In the genomic region with DNA sequence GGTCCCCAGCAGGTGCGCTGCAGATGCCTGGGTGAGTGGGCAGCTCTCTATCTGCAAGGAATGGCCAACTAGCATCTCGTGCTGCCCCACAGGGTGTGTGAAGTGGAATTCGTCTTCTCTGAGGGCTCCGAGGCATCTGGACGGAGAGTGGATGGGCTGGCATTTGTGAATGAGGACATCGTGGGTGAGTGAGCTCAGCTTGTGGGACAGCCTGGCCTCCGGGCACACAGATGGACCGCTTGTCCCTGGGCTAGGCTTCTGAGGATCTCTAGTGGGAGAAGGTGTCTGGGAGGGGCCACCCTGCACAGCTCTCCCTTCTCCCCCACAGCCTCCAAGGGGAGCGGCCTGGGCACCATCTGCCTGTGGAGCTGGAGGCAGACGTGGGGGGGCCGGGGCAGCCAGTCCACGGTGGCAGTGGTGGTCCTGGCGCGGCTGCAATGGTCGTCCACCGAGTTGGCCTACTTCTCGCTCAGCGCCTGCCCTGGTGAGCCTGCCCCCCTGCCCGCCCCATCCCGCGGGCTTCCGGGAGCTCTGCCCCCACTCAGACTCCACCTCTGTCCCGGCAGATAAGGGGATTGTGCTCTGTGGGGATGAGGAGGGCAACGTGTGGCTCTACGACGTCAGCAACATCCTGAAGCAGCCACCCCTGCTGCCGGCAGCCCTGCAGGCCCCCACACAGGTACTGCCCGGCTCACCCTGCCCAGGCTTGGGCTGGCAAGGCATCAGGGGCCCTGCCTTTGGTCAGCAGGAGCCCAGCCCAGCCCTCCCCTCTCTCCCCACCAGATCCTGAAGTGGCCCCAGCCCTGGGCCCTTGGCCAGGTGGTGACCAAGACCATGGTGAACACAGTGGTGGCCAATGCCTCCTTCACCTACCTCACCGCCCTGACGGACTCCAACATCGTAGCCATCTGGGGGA, we compare ENCODE assay signal across 16 cellular contexts. TPM values are rescaled to one million over a fixed set of nuclear protein-coding genes. Genes with fewer than 3 reads are reported as not detected.
DNase-seq lines count a peak whose midpoint lies in the region; ATAC-seq, FAIRE-seq and TF ChIP-seq lines count a peak whose summit lies in the region.
"Had no signal": no experiment of that assay in that cellular context is flagged by ENCODE, and none has a peak within 500 bp of the region (broad histone marks: within the 10 kb centered on the region; RNA-seq: fewer than 3 reads in every experiment).

No MANE protein-coding gene starts in this region.

- in situ Hi-C loops in GM12878 (cut with MboI) = no loop called here

- BruUV-seq in GM12878 (replicated peaks; lab: Mats Ljungman, UMichigan) = no TSS peak

- H3K4me2 ChIP-seq in GM12878 (ENCODE audit: control insufficient read depth, insufficient read depth) = no peak overlapping the region
- H3K4me2 ChIP-seq: PC-9 had no signal

- H4K20me1 ChIP-seq in GM12878 (ENCODE audit: control insufficient read depth, insufficient read depth) = no peaks in the 10 kb centered on the region

- no peak overlapping the region for H3K9ac ChIP-seq in GM12878 (ENCODE audit: control insufficient read depth, insufficient read depth, low read length)

- no peak for TF ChIP-seq CTCF in heart left ventricle (IDR thresholded peaks at IDR 0.05)
- TF ChIP-seq CTCF in GM12878 (IDR thresholded peaks at IDR 0.05 in 2 of 3, conservative IDR thresholded peaks at IDR 0.05 in 1 of 3; ENCODE audit: control insufficient read depth in 2 of 3, extremely low read depth in 1 of 3, insufficient read depth in 1 of 3, low read depth in 3 of 3, low read length in 3 of 3) = no peak
- no peak for TF ChIP-seq CTCF in prostate gland (IDR thresholded peaks at IDR 0.05)

- DNase-seq in heart left ventricle (peak; percentile 6 to 47 (median 21)), Right ventricle myocardium inferior (ENCODE audit: missing footprints) (no peak), GM12878 (ENCODE audit: low read depth, low spot score) (no peak), myocyte (ENCODE audit: low read depth) (peak; percentile 74), aorta (peak; percentile 38 to 73), prostate gland (ENCODE audit: low spot score) (no peak), ureter (ENCODE audit: low spot score) (no peak), NCI-H2196 treated with DMSO at 0.1 percent for 48 hours (lab: John Stamatoyannopoulos, UW; ENCODE audit: unreplicated experiment) (no peak)
- DNase-seq: amniotic stem cell, HFFc6, islet precursor cell, NCI-H446, PC-9, T-cell had no signal

- CTCF ChIA-PET in GM12878 (lab: Yijun Ruan, JAX) = interaction anchor here (0.7 to 1.5 kb wide), 2 partner anchors 57 to 413 kb away, joined by 3 read pairs; no protein-coding TSS in a partner anchor

- no peak overlapping the region for H3K4me3 ChIP-seq in heart left ventricle
- H3K4me3 ChIP-seq in GM12878 = no peak overlapping the region
- H3K4me3 ChIP-seq in aorta (ENCODE audit: low read length in 2 of 2) = no peak overlapping the region
- H3K4me3 ChIP-seq in prostate gland = no peak overlapping the region
- H3K4me3 ChIP-seq: PC-9 had no signal

- H2AFZ ChIP-seq in GM12878 (ENCODE audit: control insufficient read depth, low read depth, low read length) = no peak overlapping the region
- H2AFZ ChIP-seq: PC-9 had no signal

- peak in 2 of 4 donors; percentile 3 to 6 for ATAC-seq in heart left ventricle
- no peak for ATAC-seq in Right ventricle myocardium inferior
- ATAC-seq in GM12878 = no peak
- no peak for ATAC-seq in aorta (ENCODE audit: low FRiP score)
- ATAC-seq: T-cell had no signal

- H3K9me3 ChIP-seq in heart left ventricle = no peaks in the 10 kb centered on the region
- no peaks in the 10 kb centered on the region for H3K9me3 ChIP-seq in GM12878 (replicated peaks; ENCODE audit: control insufficient read depth, insufficient read depth, low read length)
- no peaks in the 10 kb centered on the region for H3K9me3 ChIP-seq in aorta (ENCODE audit: control insufficient read depth, low read length)
- no peaks in the 10 kb centered on the region for H3K9me3 ChIP-seq in prostate gland

- intact Hi-C loops in heart left ventricle (cut with DNase I) (no loop called here), Right ventricle myocardium inferior (cut with DNase I) (no loop called here), GM12878 (cut with micrococcal nuclease; ENCODE audit: unreplicated experiment) (no loop called here), aorta (cut with DNase I) (no loop called here), prostate gland (cut with DNase I) (no loop called here)

- TF ChIP-seq POLR2A in heart left ventricle (IDR thresholded peaks at IDR 0.05) (no peak), GM12878 (IDR thresholded peaks at IDR 0.05; ENCODE audit: low read depth, low read length) (peak; percentile 69), prostate gland (IDR thresholded peaks at IDR 0.05) (no peak)

- WGBS in heart left ventricle, 4 donors = 71 to 79% (median 73%) methylated on average over 18 to 31 of the region's 31 CpGs
- 88% methylated on average over 25 of the region's 31 CpGs for WGBS in GM12878 (ENCODE audit: insufficient coverage, insufficient replicate concordance, low lambda C conversion rate, missing lambda C conversion rate)
- WGBS in aorta, 2 donors = 67 to 73% methylated on average over 31 of the region's 31 CpGs
- WGBS in prostate gland = 65% methylated on average over 30 of the region's 31 CpGs

- no peak for TF ChIP-seq EP300 in GM12878 (IDR thresholded peaks at IDR 0.05; ENCODE audit: borderline replicate concordance in 1 of 2, control insufficient read depth in 1 of 2, low read depth in 2 of 2, low read length in 2 of 2)

- SMC1A ChIA-PET in GM12878 (lab: Charles Lee; ENCODE audit: uncharacterized antibody, unreplicated experiment) = no interaction called here

- RAD21 ChIA-PET in GM12878 (lab: Charles Lee; ENCODE audit: unreplicated experiment) = no interaction called here

- no peaks in the 10 kb centered on the region for H3K4me1 ChIP-seq in heart left ventricle
- no peaks in the 10 kb centered on the region for H3K4me1 ChIP-seq in GM12878 (ENCODE audit: control insufficient read depth, insufficient read depth, low read length)
- no peaks in the 10 kb centered on the region for H3K4me1 ChIP-seq in aorta (ENCODE audit: control insufficient read depth in 1 of 2, insufficient read depth in 2 of 2, low read length in 2 of 2)
- no peaks in the 10 kb centered on the region for H3K4me1 ChIP-seq in prostate gland (replicated peaks)

- H3K27ac ChIP-seq in heart left ventricle = no peak overlapping the region
- H3K27ac ChIP-seq in GM12878 (ENCODE audit: control insufficient read depth, insufficient read depth) = no peak overlapping the region
- H3K27ac ChIP-seq in aorta (ENCODE audit: low read depth in 1 of 2, low read length in 2 of 2) = no peak overlapping the region
- H3K27ac ChIP-seq in prostate gland = no peak overlapping the region
- H3K27ac ChIP-seq: PC-9 had no signal

- TF ChIP-seq RAD21 in GM12878 (IDR thresholded peaks at IDR 0.05; ENCODE audit: insufficient read depth, low read depth, low read length) = no peak

- H3K36me3 ChIP-seq in heart left ventricle (peaks cover 0 to 50% (median 28%) of the 10 kb centered on the region in 9 donors), GM12878 (ENCODE audit: control insufficient read depth in 2 of 2, insufficient read depth in 2 of 2, low read length in 1 of 2) (peaks cover 6 to 26% of the 10 kb centered on the region in 2 experiments), aorta (ENCODE audit: control insufficient read depth in 1 of 2, insufficient read depth in 2 of 2, low read length in 1 of 2) (no peaks in the 10 kb centered on the region), prostate gland (no peaks in the 10 kb centered on the region)

- POLR2A ChIA-PET in GM12878 (lab: Charles Lee) = no interaction called here

- no peak for FAIRE-seq in GM12878 (lab: Jason Lieb, UNC)
- FAIRE-seq: frontal cortex, HTR-8/SVneo had no signal

- no peaks in the 10 kb centered on the region for H3K79me2 ChIP-seq in GM12878 (ENCODE audit: control insufficient read depth, insufficient read depth, low read length)

- H3K27me3 ChIP-seq in heart left ventricle (no peaks in the 10 kb centered on the region), GM12878 (replicated peaks in 1 of 2; ENCODE audit: control insufficient read depth in 2 of 2, insufficient read depth in 2 of 2, low read length in 1 of 2) (no peaks in the 10 kb centered on the region), aorta (ENCODE audit: control insufficient read depth in 1 of 2, insufficient read depth in 2 of 2, low read length in 1 of 2) (no peaks in the 10 kb centered on the region), prostate gland (replicated peaks; ENCODE audit: insufficient read depth) (no peaks in the 10 kb centered on the region)

RNA-seq across cellular contexts. Expression of gene POLR2J, which starts 6.3 kb away (rescaled TPM):
- total RNA-seq in heart left ventricle (10 to 100 TPM; 34.4 to 72.9 (median 47.4) TPM), Right ventricle myocardium inferior (49.0 TPM), GM12878 (2014; rRNA removed) (66.3 and 73.5 TPM in 2 replicates), GM12878 (2014; rRNA removed; fragmentation: Illumina TruSeq; extraction: Trizol) (73.8 and 78.0 TPM in 2 replicates), GM12878 (2021) (47.8 and 49.2 TPM in 2 replicates), myocyte (33.1 and 58.9 TPM in 2 replicates), aorta (10 to 100 TPM; 29.6 to 35.9 TPM), prostate gland (10 to 100 TPM; 23.2 to 46.4 TPM), ureter (53.1 TPM)
- polyA plus RNA-seq in heart left ventricle (100 to 1,000 TPM in 1 of 2 donors, 10 to 100 TPM in 1; 86.3 to 227 TPM), GM12878 (2011; rRNA removed) (39.8 and 76.8 TPM in 2 replicates), GM12878 (2014; fragmentation: Illumina TruSeq; extraction: Trizol) (83.8 and 119 TPM in 2 replicates), GM12878 (2014; fragmentation: Nextera tagmentation; extraction: Ambion mirVana) (10 to 100 TPM; 16.4 to 43.4 TPM), GM12878 (2014; rRNA removed) (99.6 and 105 TPM in 2 replicates), GM12878 (2016; fragmentation: Nextera tagmentation; extraction: Ambion mirVana) (100 to 1,000 TPM; 110 to 116 TPM), aorta (10 to 100 TPM; 90.0 to 92.9 TPM)
- 18.6 and 25.8 TPM in 2 replicates for total RNA-seq in GM12878 (2013; cell fraction: nucleolus; rRNA removed)
- polyA plus RNA-seq in GM12878 (2011; ENCODE audit: low read depth) = 14.7 TPM
- 90.1 and 134 TPM in 2 replicates for polyA plus RNA-seq in GM12878 (2011; cell fraction: cytosol; rRNA removed)
- 55.3 and 57.1 TPM in 2 replicates for polyA plus RNA-seq in GM12878 (2011; cell fraction: nucleus; rRNA removed)
- 68.0 and 85.8 TPM in 2 replicates for polyA plus RNA-seq in GM12878 (2012)
- 16.8 and 42.1 TPM in 2 replicates for polyA minus RNA-seq in GM12878 (2011; rRNA and poly(A)+ RNA removed)
- 11.5 and 15.6 TPM in 2 replicates for polyA minus RNA-seq in GM12878 (2011; cell fraction: cytosol; rRNA and poly(A)+ RNA removed)
- 67.7 and 94.0 TPM in 2 replicates for polyA minus RNA-seq in GM12878 (2011; cell fraction: nucleus; rRNA and poly(A)+ RNA removed)
- polyA plus RNA-seq in myocyte (2012) = 193 TPM

RNA-seq across cellular contexts. Expression of gene LRWD1, which starts 7.6 kb away (rescaled TPM):
- total RNA-seq in heart left ventricle = 10 to 100 TPM in 4 of 9 donors, 1 to 10 TPM in 5; 7.6 to 24.9 (median 9.7) TPM
- 10 to 100 TPM in 1 of 2 donors, 1 to 10 TPM in 1; 4.7 to 26.4 TPM for polyA plus RNA-seq in heart left ventricle
- 10.0 TPM for total RNA-seq in Right ventricle myocardium inferior
- total RNA-seq in GM12878 (2013; cell fraction: nucleolus; rRNA removed) = 14.5 and 20.6 TPM in 2 replicates
- total RNA-seq in GM12878 (2014; rRNA removed) = 22.1 and 26.3 TPM in 2 replicates
- total RNA-seq in GM12878 (2014; rRNA removed; fragmentation: Illumina TruSeq; extraction: Trizol) = 21.5 and 26.0 TPM in 2 replicates
- 52.3 and 53.3 TPM in 2 replicates for total RNA-seq in GM12878 (2021)
- 7.6 TPM for polyA plus RNA-seq in GM12878 (2011; ENCODE audit: low read depth)
- polyA plus RNA-seq in GM12878 (2011; rRNA removed) = 10.3 and 22.4 TPM in 2 replicates
- polyA plus RNA-seq in GM12878 (2011; cell fraction: cytosol; rRNA removed) = 31.1 and 46.1 TPM in 2 replicates
- polyA plus RNA-seq in GM12878 (2011; cell fraction: nucleus; rRNA removed) = 48.4 and 79.5 TPM in 2 replicates
- 14.6 and 16.7 TPM in 2 replicates for polyA plus RNA-seq in GM12878 (2012)
- 6.1 and 18.2 TPM in 2 replicates for polyA plus RNA-seq in GM12878 (2014; fragmentation: Illumina TruSeq; extraction: Trizol)
- 1 to 10 TPM in 1 of 2 experiments, under 1 TPM in 1; 0.40 to 2.0 TPM for polyA plus RNA-seq in GM12878 (2014; fragmentation: Nextera tagmentation; extraction: Ambion mirVana)
- 64.4 and 72.4 TPM in 2 replicates for polyA plus RNA-seq in GM12878 (2014; rRNA removed)
- 10 to 100 TPM; 54.8 to 57.1 TPM for polyA plus RNA-seq in GM12878 (2016; fragmentation: Nextera tagmentation; extraction: Ambion mirVana)
- polyA minus RNA-seq in GM12878 (2011; rRNA and poly(A)+ RNA removed) = 18.4 and 27.2 TPM in 2 replicates
- polyA minus RNA-seq in GM12878 (2011; cell fraction: cytosol; rRNA and poly(A)+ RNA removed) = 13.2 and 19.0 TPM in 2 replicates
- 14.1 and 29.3 TPM in 2 replicates for polyA minus RNA-seq in GM12878 (2011; cell fraction: nucleus; rRNA and poly(A)+ RNA removed)
- 41.3 and 52.0 TPM in 2 replicates for total RNA-seq in myocyte
- 25.9 TPM for polyA plus RNA-seq in myocyte (2012)
- total RNA-seq in aorta = 1 to 10 TPM; 8.6 to 9.4 TPM
- 10 to 100 TPM; 13.4 to 16.5 TPM for polyA plus RNA-seq in aorta
- 10 to 100 TPM; 12.8 to 57.7 TPM for total RNA-seq in prostate gland
- total RNA-seq in ureter = 11.4 TPM

RNA-seq across cellular contexts. Expression of gene ALKBH4, which starts 7.7 kb away (rescaled TPM):
- total RNA-seq in heart left ventricle (10 to 100 TPM in 2 of 9 donors, 1 to 10 TPM in 7; 4.9 to 19.4 (median 6.5) TPM), Right ventricle myocardium inferior (5.8 TPM), GM12878 (2014; rRNA removed) (14.6 and 16.9 TPM in 2 replicates), GM12878 (2014; rRNA removed; fragmentation: Illumina TruSeq; extraction: Trizol) (5.6 and 6.1 TPM in 2 replicates), GM12878 (2021) (11.9 and 14.8 TPM in 2 replicates), myocyte (17.5 and 28.7 TPM in 2 replicates), aorta (1 to 10 TPM; 6.1 to 8.7 TPM), prostate gland (10 to 100 TPM; 25.2 to 27.0 TPM), ureter (10.3 TPM)
- polyA plus RNA-seq in heart left ventricle (1 to 10 TPM; 6.8 to 7.9 TPM), GM12878 (2011; rRNA removed) (2.2 and 4.7 TPM in 2 replicates), GM12878 (2014; fragmentation: Illumina TruSeq; extraction: Trizol) (3.1 and 4.4 TPM in 2 replicates), GM12878 (2014; fragmentation: Nextera tagmentation; extraction: Ambion mirVana) (1 to 10 TPM; 4.1 to 9.1 TPM), GM12878 (2014; rRNA removed) (14.8 and 16.4 TPM in 2 replicates), GM12878 (2016; fragmentation: Nextera tagmentation; extraction: Ambion mirVana) (10 to 100 TPM; 13.6 to 15.7 TPM), aorta (10 to 100 TPM in 1 of 2 donors, 1 to 10 TPM in 1; 9.1 to 10.2 TPM)
- 7.4 and 13.0 TPM in 2 replicates for total RNA-seq in GM12878 (2013; cell fraction: nucleolus; rRNA removed)
- polyA plus RNA-seq in GM12878 (2011; ENCODE audit: low read depth) = 2.5 TPM
- polyA plus RNA-seq in GM12878 (2011; cell fraction: cytosol; rRNA removed) = 7.6 and 12.6 TPM in 2 replicates
- polyA plus RNA-seq in GM12878 (2011; cell fraction: nucleus; rRNA removed) = 3.2 and 5.7 TPM in 2 replicates
- polyA plus RNA-seq in GM12878 (2012) = 7.5 and 7.6 TPM in 2 replicates
- 1.8 and 2.9 TPM in 2 replicates for polyA minus RNA-seq in GM12878 (2011; rRNA and poly(A)+ RNA removed)
- 1.2 and 3.3 TPM in 2 replicates for polyA minus RNA-seq in GM12878 (2011; cell fraction: cytosol; rRNA and poly(A)+ RNA removed)
- polyA minus RNA-seq in GM12878 (2011; cell fraction: nucleus; rRNA and poly(A)+ RNA removed) = 2.4 and 4.1 TPM in 2 replicates
- polyA plus RNA-seq in myocyte (2012) = 13.2 TPM

RNA-seq across cellular contexts. Expression of gene ORAI2, which starts 39.0 kb away (rescaled TPM):
- 10 to 100 TPM in 2 of 9 donors, 1 to 10 TPM in 7; 1.9 to 22.0 (median 4.8) TPM for total RNA-seq in heart left ventricle
- polyA plus RNA-seq in heart left ventricle = 10 to 100 TPM in 1 of 2 donors, 1 to 10 TPM in 1; 1.1 to 10.6 TPM
- total RNA-seq in Right ventricle myocardium inferior = 3.0 TPM
- 58.5 and 75.7 TPM in 2 replicates for total RNA-seq in GM12878 (2013; cell fraction: nucleolus; rRNA removed)
- 47.4 and 57.8 TPM in 2 replicates for total RNA-seq in GM12878 (2014; rRNA removed)
- total RNA-seq in GM12878 (2014; rRNA removed; fragmentation: Illumina TruSeq; extraction: Trizol) = 18.8 and 19.7 TPM in 2 replicates
- total RNA-seq in GM12878 (2021) = 76.0 and 76.2 TPM in 2 replicates
- polyA plus RNA-seq in GM12878 (2011; ENCODE audit: low read depth) = 13.3 TPM
- 19.8 and 35.9 TPM in 2 replicates for polyA plus RNA-seq in GM12878 (2011; rRNA removed)
- 93.9 and 138 TPM in 2 replicates for polyA plus RNA-seq in GM12878 (2011; cell fraction: cytosol; rRNA removed)
- polyA plus RNA-seq in GM12878 (2011; cell fraction: nucleus; rRNA removed) = 24.8 and 48.1 TPM in 2 replicates
- 39.8 and 46.0 TPM in 2 replicates for polyA plus RNA-seq in GM12878 (2012)
- 6.7 and 18.0 TPM in 2 replicates for polyA plus RNA-seq in GM12878 (2014; fragmentation: Illumina TruSeq; extraction: Trizol)
- polyA plus RNA-seq in GM12878 (2014; fragmentation: Nextera tagmentation; extraction: Ambion mirVana) = 1 to 10 TPM; 5.8 to 8.0 TPM
- polyA plus RNA-seq in GM12878 (2014; rRNA removed) = 72.6 and 75.6 TPM in 2 replicates
- polyA plus RNA-seq in GM12878 (2016; fragmentation: Nextera tagmentation; extraction: Ambion mirVana) = 100 to 1,000 TPM in 1 of 2 experiments, 10 to 100 TPM in 1; 85.0 to 111 TPM
- polyA minus RNA-seq in GM12878 (2011; rRNA and poly(A)+ RNA removed) = 68.1 and 120 TPM in 2 replicates
- polyA minus RNA-seq in GM12878 (2011; cell fraction: cytosol; rRNA and poly(A)+ RNA removed) = 36.6 and 53.6 TPM in 2 replicates
- 9.7 and 27.0 TPM in 2 replicates for polyA minus RNA-seq in GM12878 (2011; cell fraction: nucleus; rRNA and poly(A)+ RNA removed)
- total RNA-seq in myocyte = 33.5 and 55.6 TPM in 2 replicates
- polyA plus RNA-seq in myocyte (2012) = 63.7 TPM
- 10 to 100 TPM; 17.8 to 25.5 TPM for total RNA-seq in aorta
- polyA plus RNA-seq in aorta = 1 to 10 TPM; 3.1 to 7.4 TPM
- 10 to 100 TPM; 20.5 to 24.8 TPM for total RNA-seq in prostate gland
- 19.7 TPM for total RNA-seq in ureter

RNA-seq across cellular contexts. Expression of gene RASA4B, which starts 45.2 kb away (rescaled TPM):
- total RNA-seq in heart left ventricle (10 to 100 TPM in 2 of 9 donors, 1 to 10 TPM in 7; 3.3 to 28.1 (median 7.1) TPM), Right ventricle myocardium inferior (7.8 TPM), GM12878 (2014; rRNA removed) (8.1 and 12.1 TPM in 2 replicates), GM12878 (2014; rRNA removed; fragmentation: Illumina TruSeq; extraction: Trizol) (5.4 and 5.8 TPM in 2 replicates), GM12878 (2021) (12.7 and 14.8 TPM in 2 replicates), myocyte (17.4 and 19.8 TPM in 2 replicates), aorta (10 to 100 TPM; 44.1 to 81.9 TPM), prostate gland (10 to 100 TPM in 1 of 2 donors, 1 to 10 TPM in 1; 2.0 to 25.7 TPM), ureter (10.9 TPM)
- polyA plus RNA-seq in heart left ventricle (1 to 10 TPM; 2.7 to 3.2 TPM), GM12878 (2011; rRNA removed) (2.7 and 5.2 TPM in 2 replicates), GM12878 (2014; fragmentation: Illumina TruSeq; extraction: Trizol) (0.73 and 6.2 TPM in 2 replicates), GM12878 (2014; fragmentation: Nextera tagmentation; extraction: Ambion mirVana) (under 1 TPM; 0.10 to 0.31 TPM), GM12878 (2014; rRNA removed) (16.4 and 18.8 TPM in 2 replicates), GM12878 (2016; fragmentation: Nextera tagmentation; extraction: Ambion mirVana) (1 to 10 TPM; 6.5 TPM), aorta (10 to 100 TPM; 14.4 to 50.9 TPM)
- 39.4 and 41.8 TPM in 2 replicates for total RNA-seq in GM12878 (2013; cell fraction: nucleolus; rRNA removed)
- polyA plus RNA-seq in GM12878 (2011; ENCODE audit: low read depth) = 2.2 TPM
- polyA plus RNA-seq in GM12878 (2011; cell fraction: cytosol; rRNA removed) = 7.3 and 9.4 TPM in 2 replicates
- polyA plus RNA-seq in GM12878 (2011; cell fraction: nucleus; rRNA removed) = 33.0 and 37.5 TPM in 2 replicates
- polyA plus RNA-seq in GM12878 (2012) = 12.7 and 17.1 TPM in 2 replicates
- 7.0 and 7.8 TPM in 2 replicates for polyA minus RNA-seq in GM12878 (2011; rRNA and poly(A)+ RNA removed)
- polyA minus RNA-seq in GM12878 (2011; cell fraction: cytosol; rRNA and poly(A)+ RNA removed) = 2.7 and 3.3 TPM in 2 replicates
- polyA minus RNA-seq in GM12878 (2011; cell fraction: nucleus; rRNA and poly(A)+ RNA removed) = 7.0 and 10.6 TPM in 2 replicates
- polyA plus RNA-seq in myocyte (2012) = 18.7 TPM

Comparison
In these comparisons a context has a peak if more than half of its experiments do, and no peak if none do; other contexts are left out.
1. DNase-seq: peak in heart left ventricle (5 of 5), myocyte (single experiment) and aorta (2 of 2); none in Right ventricle myocardium inferior (single experiment), GM12878 (single experiment), prostate gland (single experiment), ureter (single experiment) and NCI-H2196 treated with DMSO at 0.1 percent for 48 hours (single experiment).